Comparison of ENCODE assay signal across 8 cellular contexts in the genomic region with DNA sequence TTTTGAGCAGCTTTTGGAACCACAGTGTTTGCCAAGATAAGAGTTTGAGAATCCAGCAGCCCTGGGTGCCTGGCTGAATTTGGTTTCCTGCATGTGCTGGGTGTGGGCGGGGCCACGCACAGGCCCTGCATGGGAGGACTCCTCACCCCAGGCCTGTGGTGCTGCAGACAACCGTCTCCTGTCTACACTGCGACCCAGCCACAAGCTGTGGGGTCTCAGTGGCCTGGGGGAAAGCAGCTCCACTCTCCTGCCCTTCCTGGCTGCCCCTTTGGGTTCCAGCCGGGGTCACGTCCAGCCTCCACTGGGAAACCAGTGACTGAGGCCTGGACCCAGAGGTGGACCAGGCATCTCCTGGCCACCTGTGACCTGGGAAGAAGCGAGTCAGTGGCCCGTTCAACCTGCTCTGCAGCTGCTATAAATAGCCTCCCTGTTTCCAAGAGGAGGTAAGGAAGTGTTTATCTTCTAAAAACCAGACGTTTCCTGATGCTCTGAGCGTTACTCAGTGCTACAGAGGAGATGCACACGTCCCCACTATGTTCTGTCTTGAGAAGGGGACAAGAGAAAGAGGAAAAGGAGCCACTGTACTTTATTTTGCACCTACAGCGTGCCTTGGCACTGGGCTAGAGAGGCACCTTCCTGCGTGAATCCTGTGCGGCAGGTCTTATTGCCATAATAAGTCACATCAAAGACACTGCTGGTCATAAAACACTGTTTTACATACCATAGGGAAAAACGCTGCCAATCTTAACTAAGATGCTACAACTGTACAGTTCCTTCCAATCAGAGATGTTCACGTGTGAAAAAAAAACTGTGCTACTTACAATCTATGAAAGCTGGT. TPM values are rescaled to one million over a fixed set of nuclear protein-coding genes. Genes with fewer than 3 reads are reported as not detected.
DNase-seq lines count a peak whose midpoint lies in the region; ATAC-seq and TF ChIP-seq lines count a peak whose summit lies in the region.

No MANE protein-coding gene starts in this region.

- H3K4me3 Mint-ChIP-seq in CD4-positive, alpha-beta T cell = no peak overlapping the region
- H3K4me3 Mint-ChIP-seq in activated naive CD8-positive, alpha-beta T cell treated with anti-CD3 and anti-CD28 coated beads, Interleukin-2, amount 50 U/mL, for 24 hours = no peak overlapping the region
- H3K4me3 Mint-ChIP-seq in naive B cell = peak overlapping the region in 1 of 8 donors; percentile 32

- no peaks in the 10 kb centered on the region for H3K36me3 Mint-ChIP-seq in CD4-positive, alpha-beta T cell (ENCODE audit: low read depth)
- no peaks in the 10 kb centered on the region for H3K36me3 Mint-ChIP-seq in activated naive CD8-positive, alpha-beta T cell treated with anti-CD3 and anti-CD28 coated beads, Interleukin-2, amount 50 U/mL, for 24 hours (ENCODE audit: low read depth)
- no peaks in the 10 kb centered on the region for H3K36me3 Mint-ChIP-seq in naive B cell

- H3K27ac ChIP-seq in CD4-positive, alpha-beta T cell (ENCODE audit: low read depth, low read length) = no peak overlapping the region

- intact Hi-C loops in CD4-positive, alpha-beta T cell (cut with DNase I, micrococcal nuclease) = no loop called here

- CTCF ChIA-PET in CD4-positive, alpha-beta T cell (lab: Charles Lee) = no interaction called here

- peaks cover 23% of the 10 kb centered on the region for H3K4me1 Mint-ChIP-seq in CD4-positive, alpha-beta T cell (ENCODE audit: low read depth)
- H3K4me1 Mint-ChIP-seq in activated naive CD8-positive, alpha-beta T cell treated with anti-CD3 and anti-CD28 coated beads, Interleukin-2, amount 50 U/mL, for 24 hours = peaks cover 18% of the 10 kb centered on the region
- H3K4me1 Mint-ChIP-seq in naive B cell = peaks cover 17 to 31% (median 18%) of the 10 kb centered on the region in 3 donors

- peak in 6 of 10 experiments; percentile 15 to 56 (median 28) for DNase-seq in CD4-positive, alpha-beta T cell
- DNase-seq in KG1 (lab: John Stamatoyannopoulos, UW) = peak; percentile 92
- peak; percentile 34 for DNase-seq in activated naive CD8-positive, alpha-beta T cell treated with anti-CD3 and anti-CD28 coated beads, Interleukin-2, amount 50 U/mL, for 24 hours
- DNase-seq in naive B cell = no peak
- no peak for DNase-seq in inferior parietal cortex (ENCODE audit: extremely low spot score)
- no peak for DNase-seq in AML-193 (lab: John Stamatoyannopoulos, UW)
- DNase-seq in activated gamma-delta T cell (lab: John Stamatoyannopoulos, UW) = no peak

- no peaks in the 10 kb centered on the region for H3K27me3 ChIP-seq in CD4-positive, alpha-beta T cell (ENCODE audit: control insufficient read depth, insufficient read depth, low read length)

- no peaks in the 10 kb centered on the region for H3K9me3 Mint-ChIP-seq in CD4-positive, alpha-beta T cell
- H3K9me3 Mint-ChIP-seq in activated naive CD8-positive, alpha-beta T cell treated with anti-CD3 and anti-CD28 coated beads, Interleukin-2, amount 50 U/mL, for 24 hours = no peaks in the 10 kb centered on the region
- H3K9me3 Mint-ChIP-seq in naive B cell = no peaks in the 10 kb centered on the region

- H3K27ac Mint-ChIP-seq in CD4-positive, alpha-beta T cell = peak overlapping the region; percentile 80
- H3K27ac Mint-ChIP-seq in activated naive CD8-positive, alpha-beta T cell treated with anti-CD3 and anti-CD28 coated beads, Interleukin-2, amount 50 U/mL, for 24 hours = no peak overlapping the region
- peak overlapping the region in 3 of 6 donors; percentile 34 to 88 (median 53) for H3K27ac Mint-ChIP-seq in naive B cell

- no peak for TF ChIP-seq CTCF in CD4-positive, alpha-beta T cell (IDR thresholded peaks at IDR 0.05)

- H3K27me3 Mint-ChIP-seq in CD4-positive, alpha-beta T cell = no peaks in the 10 kb centered on the region
- no peaks in the 10 kb centered on the region for H3K27me3 Mint-ChIP-seq in activated naive CD8-positive, alpha-beta T cell treated with anti-CD3 and anti-CD28 coated beads, Interleukin-2, amount 50 U/mL, for 24 hours
- no peaks in the 10 kb centered on the region for H3K27me3 Mint-ChIP-seq in naive B cell

- peak; percentile 73 for ATAC-seq in CD4-positive, alpha-beta T cell (ENCODE audit: poor library complexity)
- ATAC-seq in activated naive CD8-positive, alpha-beta T cell treated with anti-CD3 and anti-CD28 coated beads, Interleukin-2, amount 50 U/mL, for 24 hours = peak; percentile 70
- peak; percentile 34 to 55 for ATAC-seq in naive B cell (ENCODE audit: low read depth in 2 of 2)
- no peak for ATAC-seq in GM18907 (IDR thresholded peaks at IDR 0.05; ENCODE audit: unreplicated experiment)

- POLR2A ChIA-PET in CD4-positive, alpha-beta T cell (lab: Charles Lee) = interaction anchor here (1.2 kb wide), 1 partner anchor 8 kb away, joined by 5 read pairs; no protein-coding TSS in a partner anchor

- H3K9me3 ChIP-seq in CD4-positive, alpha-beta T cell (ENCODE audit: control insufficient read depth, low read length) = no peaks in the 10 kb centered on the region

RNA-seq across cellular contexts. Expression of a gene that starts 47.9 kb away (rescaled TPM):
- total RNA-seq in CD4-positive, alpha-beta T cell = under 1 TPM; 0.08 to 0.16 TPM
- polyA plus RNA-seq in naive B cell (ENCODE audit: low read depth in 6 of 6) = not detected

Comparison
In these comparisons a context has a peak if more than half of its experiments do, and no peak if none do; other contexts are left out.
1. DNase-seq: peak in CD4-positive, alpha-beta T cell (6 of 10), KG1 (single experiment) and activated naive CD8-positive, alpha-beta T cell treated with anti-CD3 and anti-CD28 coated beads, Interleukin-2, amount 50 U/mL, for 24 hours (single experiment); none in naive B cell (single experiment), inferior parietal cortex (single experiment), AML-193 (0 of 2) and activated gamma-delta T cell (single experiment).